In the genomic region with DNA sequence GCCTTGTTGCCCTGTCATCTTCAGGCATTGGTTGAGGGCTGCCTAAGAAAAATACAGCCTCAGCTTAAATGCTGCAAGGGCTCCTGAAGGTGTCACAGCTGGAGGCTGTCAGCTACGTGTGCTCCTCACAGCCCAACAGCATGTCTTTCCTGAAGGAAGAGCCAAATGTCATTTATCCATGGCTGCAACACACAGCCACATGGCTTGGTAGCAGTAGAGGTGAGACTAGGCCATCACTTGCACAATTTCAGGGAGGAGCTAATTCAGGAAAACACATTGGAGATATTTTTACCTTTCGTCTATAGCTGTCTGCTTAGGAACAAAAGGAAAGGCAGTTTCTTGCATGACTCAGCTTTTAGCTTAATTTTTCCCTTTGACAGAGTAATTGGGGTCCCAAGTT, we compare ENCODE assay signal across 17 cellular contexts.
"Had no signal": no experiment of that assay in that cellular context is flagged by ENCODE, and none has a peak within 500 bp of the region (broad histone marks: within the 10 kb centered on the region; RNA-seq: fewer than 3 reads in every experiment).

No MANE protein-coding gene starts in this region.

- H3K27me3 ChIP-seq: adrenal gland, upper lobe of left lung had no signal

- H3K4me3 ChIP-seq: adrenal gland, upper lobe of left lung had no signal

- ATAC-seq: activated CD4-positive, alpha-beta T cell treated with anti-CD3 and anti-CD28 coated beads for 36 hours; activated CD8-positive, alpha-beta T cell treated with anti-CD3 and anti-CD28 coated beads, Interleukin-2, amount 10 ng/mL, durations not matched to agents 7 days and 5 days; activated T-helper 17 cell treated with anti-CD3 and anti-CD28 coated beads, Interleukin-2, amount 50 U/mL, for 72 hours; effector memory CD8-positive, alpha-beta T cell; natural killer cell treated with Interleukin-12 subunit alpha and Interleukin-12 subunit beta and Interleukin-15 and Interleukin-18, amount 100 ng/mL, for 72 hours; sciatic nerve had no signal

- H3K27ac ChIP-seq: adrenal gland, VCaP had no signal

- H3K36me3 ChIP-seq: adrenal gland, upper lobe of left lung had no signal

- H3K9me3 ChIP-seq: adrenal gland, upper lobe of left lung had no signal

- DNase-seq: activated CD4-positive, alpha-beta T cell treated with anti-CD3 and anti-CD28 coated beads for 36 hours; activated CD8-positive, alpha-beta T cell treated with anti-CD3 and anti-CD28 coated beads, Interleukin-2, amount 10 ng/mL, durations not matched to agents 7 days and 5 days; activated naive CD4-positive, alpha-beta T cell treated with anti-CD3 and anti-CD28 coated beads, Interleukin-2, amount 50 U/mL, for 16 hours; adrenal gland; central memory CD4-positive, alpha-beta T cell; cortex of kidney; effector memory CD8-positive, alpha-beta T cell; hypothalamus; nucleus accumbens; stimulated activated naive CD4-positive, alpha-beta T cell; substantia nigra; T1000; upper lobe of left lung had no signal
